8 cellular contexts compared by ENCODE assay signal in genomic region chr16:30193615-30194014, GRCh38. TPM values are rescaled to one million over a fixed set of nuclear protein-coding genes. Genes with fewer than 3 reads are reported as not detected.
DNase-seq lines count a peak whose midpoint lies in the region; ATAC-seq, FAIRE-seq and TF ChIP-seq lines count a peak whose summit lies in the region.
"Not testable (repeated sequence)": the region's sequence is repeated elsewhere in the genome, so short reads cannot be mapped to it uniquely, and the experiment has no call there.

Gene BOLA2B (minus strand): TSS chr16:30193666. CDS start chr16:30193595, 71 bp downstream.
Gene SLX1A (plus strand): TSS chr16:30193875. CDS start chr16:30194085, 210 bp downstream.

- H3K9ac ChIP-seq in iPS-15b (ENCODE audit: low read depth, low read length): not testable (repeated sequence)

- DNase-seq in coronary artery (ENCODE audit: low spot score); posterior vena cava (ENCODE audit: low spot score): not testable (repeated sequence)

- not testable (repeated sequence) for H3K27me3 ChIP-seq in iPS-15b (ENCODE audit: control insufficient read depth, insufficient read depth, low read length)

- POLR2A ChIA-PET in HEK293 (lab: Yijun Ruan, JAX): not testable (repeated sequence)

- not testable (repeated sequence) for H3K9me3 ChIP-seq in HEK293 (ENCODE audit: control insufficient read depth, insufficient read depth, low read depth, low read length); iPS-15b (ENCODE audit: control insufficient read depth, insufficient read depth, low read length)

- peak; percentile 98 for FAIRE-seq in A204.1 (lab: Jason Lieb, UNC)

- not testable (repeated sequence) for H3K36me3 ChIP-seq in HEK293 (ENCODE audit: control insufficient read depth in 2 of 2, insufficient read depth in 1 of 2, low read length in 2 of 2); iPS-15b (ENCODE audit: control insufficient read depth, insufficient read depth, low read length)

- not testable (repeated sequence) for H3K4me1 ChIP-seq in HEK293 (ENCODE audit: control insufficient read depth, insufficient read depth, low read length); iPS-15b (ENCODE audit: control insufficient read depth, insufficient read depth, low read length)

- CTCF ChIA-PET in HEK293 (lab: Yijun Ruan, JAX): not testable (repeated sequence)

- H3K27ac ChIP-seq in HEK293 (ENCODE audit: extremely low read depth, low read depth, low read length): not testable (repeated sequence)
- peak within 1 kb of the TSS in 1 of 2 donors; percentile 75 for H3K27ac ChIP-seq in coronary artery

- H3K4me3 ChIP-seq in HEK293 (ENCODE audit: low read depth, low read length) (peak within 1 kb of the TSS; percentile 30), coronary artery (peak within 1 kb of the TSS; percentile 72), iPS-15b (ENCODE audit: low read depth, low read length) (peak within 1 kb of the TSS; percentile 35)

- intact Hi-C loops in T-helper 2 cell treated with Interferon-gamma antibody and Interleukin-4, amounts not matched to agents 100 ng/mL and 5 ng/mL, for 36 hours (cut with micrococcal nuclease); posterior vena cava (cut with DNase I): not testable (repeated sequence)

- ATAC-seq in GM18867 (IDR thresholded peaks at IDR 0.05; ENCODE audit: unreplicated experiment) (peak; percentile 85), HG03520 (IDR thresholded peaks at IDR 0.05; ENCODE audit: unreplicated experiment) (peak; percentile 82)

- not testable (repeated sequence) for TF ChIP-seq CTCF in HEK293 (tag by site-specific recombination; IDR thresholded peaks at IDR 0.05); coronary artery (IDR thresholded peaks at IDR 0.05)

RNA-seq across cellular contexts. Expression of gene BOLA2B, which starts in this region (rescaled TPM):
- 168 and 178 TPM in 2 replicates for total RNA-seq in T-helper 2 cell treated with Interferon-gamma antibody and Interleukin-4, amounts not matched to agents 100 ng/mL and 5 ng/mL, for 36 hours
- 10 to 100 TPM; 58.8 to 60.0 TPM for total RNA-seq in posterior vena cava

RNA-seq across cellular contexts. Expression of gene SLX1A, which starts in this region (rescaled TPM):
- total RNA-seq in T-helper 2 cell treated with Interferon-gamma antibody and Interleukin-4, amounts not matched to agents 100 ng/mL and 5 ng/mL, for 36 hours: 65.6 and 102 TPM in 2 replicates
- total RNA-seq in posterior vena cava: 10 to 100 TPM; 19.8 to 21.5 TPM
